ENCODE assay signal across 19 cellular contexts in the genomic region with DNA sequence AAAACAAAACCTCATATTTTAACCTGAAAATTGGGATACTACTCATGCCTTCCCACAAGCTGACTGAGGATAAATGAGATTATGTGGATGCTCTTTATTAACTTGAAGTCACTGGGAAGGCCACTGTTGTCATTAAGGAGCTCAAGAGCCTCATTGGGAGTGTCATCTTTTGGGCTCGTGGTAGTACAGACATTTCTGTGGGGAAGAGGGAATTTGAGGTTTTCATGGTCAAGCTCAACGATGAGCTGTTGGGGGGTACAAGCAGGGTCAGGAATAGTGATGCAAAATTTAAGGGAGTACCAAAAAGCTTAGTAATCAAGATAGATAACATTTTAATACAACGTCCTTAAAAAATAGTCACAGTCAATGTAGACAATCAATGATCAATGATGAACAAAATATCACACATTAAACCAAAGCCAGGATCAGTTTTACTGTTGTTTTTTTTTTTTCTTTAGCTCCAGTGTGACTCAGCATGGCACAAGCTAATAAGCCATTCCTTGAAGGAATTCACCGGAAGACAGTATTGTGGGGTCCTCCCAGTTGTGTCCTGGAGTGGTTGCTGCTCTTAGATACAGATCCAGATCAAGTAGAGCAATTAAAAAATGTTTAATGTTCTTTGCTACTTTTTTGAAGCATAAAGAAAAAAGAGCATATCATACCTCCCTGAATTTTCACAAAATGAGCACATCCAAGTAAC.
DNase-seq lines count a peak whose midpoint lies in the region; FAIRE-seq and TF ChIP-seq lines count a peak whose summit lies in the region.
"Had no signal": no experiment of that assay in that cellular context is flagged by ENCODE, and none has a peak within 500 bp of the region (broad histone marks: within the 10 kb centered on the region; RNA-seq: fewer than 3 reads in every experiment).

No MANE protein-coding gene starts in this region.

- H4K20me1 ChIP-seq in MM.1S (ENCODE audit: insufficient read depth, low read length) = no peaks in the 10 kb centered on the region
- H4K20me1 ChIP-seq: BLaER1 had no signal

- H3K79me2 ChIP-seq in MM.1S (ENCODE audit: low read length) = no peaks in the 10 kb centered on the region

- peak overlapping the region; percentile 82 for H3K27ac Mint-ChIP-seq in chondrocyte (ENCODE audit: unreplicated experiment)
- peak overlapping the region; percentile 42 for H3K27ac Mint-ChIP-seq in osteocyte (ENCODE audit: unreplicated experiment)
- H3K27ac Mint-ChIP-seq: H9 had no signal

- no peak overlapping the region for H3K9ac ChIP-seq in MM.1S (ENCODE audit: low read length)
- H3K9ac ChIP-seq: BLaER1 had no signal

- no peaks in the 10 kb centered on the region for H3K27me3 ChIP-seq in MM.1S (replicated peaks; ENCODE audit: insufficient read depth, low read length)
- no peaks in the 10 kb centered on the region for H3K27me3 ChIP-seq in thyroid gland
- H3K27me3 ChIP-seq: BLaER1 had no signal

- no peak for TF ChIP-seq POLR2A in thyroid gland (IDR thresholded peaks at IDR 0.05)

- no peaks in the 10 kb centered on the region for H3K9me2 ChIP-seq in MM.1S (replicated peaks; ENCODE audit: insufficient read depth, low read length)

- H3K9me3 Mint-ChIP-seq in chondrocyte (ENCODE audit: low read depth) = peaks cover 10% of the 10 kb centered on the region
- peaks cover 11% of the 10 kb centered on the region for H3K9me3 Mint-ChIP-seq in osteocyte (ENCODE audit: unreplicated experiment)

- no peak overlapping the region for H3K4me2 ChIP-seq in MM.1S (ENCODE audit: low read depth, low read length)
- H3K4me2 ChIP-seq: BLaER1 had no signal

- intact Hi-C loops in thyroid gland (cut with DNase I) = no loop called here

- H2AFZ ChIP-seq in MM.1S (ENCODE audit: low read length) = no peak overlapping the region

- H3K4me1 ChIP-seq in MM.1S (ENCODE audit: low read length) = no peaks in the 10 kb centered on the region
- no peaks in the 10 kb centered on the region for H3K4me1 ChIP-seq in thyroid gland
- H3K4me1 ChIP-seq: BLaER1 had no signal

- H3K4me3 Mint-ChIP-seq in chondrocyte (ENCODE audit: unreplicated experiment) (no peak overlapping the region), osteocyte (ENCODE audit: unreplicated experiment) (no peak overlapping the region)
- H3K4me3 Mint-ChIP-seq: CD4-positive, alpha-beta memory T cell; H9 had no signal

- H3K4me3 ChIP-seq in MM.1S (ENCODE audit: low read length) = no peak overlapping the region
- no peak overlapping the region for H3K4me3 ChIP-seq in thyroid gland (replicated peaks in 1 of 3)
- H3K4me3 ChIP-seq: BLaER1 had no signal

- peaks cover 3% of the 10 kb centered on the region for H3K36me3 Mint-ChIP-seq in chondrocyte (ENCODE audit: low read depth)
- peaks cover 4% of the 10 kb centered on the region for H3K36me3 Mint-ChIP-seq in osteocyte (ENCODE audit: unreplicated experiment)
- H3K36me3 Mint-ChIP-seq: CD4-positive, alpha-beta memory T cell had no signal

- TF ChIP-seq CTCF in chondrocyte (IDR thresholded peaks at IDR 0.05) (no peak), osteocyte (IDR thresholded peaks at IDR 0.05) (no peak), MM.1S (IDR thresholded peaks at IDR 0.05; ENCODE audit: low read length) (no peak), thyroid gland (IDR thresholded peaks at IDR 0.05) (no peak)

- no peak overlapping the region for H3K27ac ChIP-seq in MM.1S (ENCODE audit: low read length)
- no peak overlapping the region for H3K27ac ChIP-seq in thyroid gland
- H3K27ac ChIP-seq: BLaER1, HL-60 had no signal

- H3K27me3 Mint-ChIP-seq in chondrocyte (ENCODE audit: low read depth) = no peaks in the 10 kb centered on the region
- no peaks in the 10 kb centered on the region for H3K27me3 Mint-ChIP-seq in osteocyte (ENCODE audit: unreplicated experiment)

- WGBS in thyroid gland, 2 donors = 86 to 89% methylated on average over 4 of the region's 4 CpGs

- peaks cover 74% of the 10 kb centered on the region for H3K4me1 Mint-ChIP-seq in chondrocyte (ENCODE audit: low read depth)
- peaks cover 44% of the 10 kb centered on the region for H3K4me1 Mint-ChIP-seq in osteocyte (ENCODE audit: unreplicated experiment)
- H3K4me1 Mint-ChIP-seq: CD4-positive, alpha-beta memory T cell had no signal

- no peaks in the 10 kb centered on the region for H3K9me3 ChIP-seq in MM.1S (replicated peaks; ENCODE audit: insufficient read depth, low read length)
- no peaks in the 10 kb centered on the region for H3K9me3 ChIP-seq in thyroid gland

- FAIRE-seq in G401.6 (lab: Jason Lieb, UNC) = peak; percentile 96
- FAIRE-seq: HTR-8/SVneo had no signal

- peak; percentile 47 for DNase-seq in RPMI7951 (ENCODE audit: low read depth)
- DNase-seq in chondrocyte (ENCODE audit: low spot score) = no peak
- no peak for DNase-seq in osteocyte (ENCODE audit: extremely low spot score, unreplicated experiment)
- no peak for DNase-seq in activated T-cell treated with anti-CD3 and anti-CD28 coated beads, Interleukin-2, amount 50 U/mL, for 1 hour
- no peak for DNase-seq in NCI-H446 treated with DMSO at 0.1 percent for 48 hours (lab: John Stamatoyannopoulos, UW)
- no peak for DNase-seq in MM.1S
- DNase-seq in thyroid gland = no peak
- DNase-seq: CD4-positive, alpha-beta memory T cell; IMR-90; NCI-H1105; NCI-H2081 treated with DMSO at 0.1 percent for 48 hours; NCI-H774; RPMI8226; SHP77 treated with DMSO at 0.1 percent for 48 hours had no signal

- H3F3A ChIP-seq in MM.1S (ENCODE audit: insufficient read depth, low read length) = no peaks in the 10 kb centered on the region

- H3K36me3 ChIP-seq in MM.1S (replicated peaks; ENCODE audit: insufficient read depth, low read length) (no peaks in the 10 kb centered on the region), thyroid gland (no peaks in the 10 kb centered on the region)
- H3K36me3 ChIP-seq: BLaER1 had no signal
